Comparison of ENCODE assay signal across 8 cellular contexts in genomic region chr5:98929123-98929981, GRCh38. TPM values are rescaled to one million over a fixed set of nuclear protein-coding genes. Genes with fewer than 3 reads are reported as not detected.
A peak's percentile ranks its signal among the peaks of the same experiment; 100 is the strongest.
DNase-seq lines count a peak whose midpoint lies in the region; ATAC-seq and TF ChIP-seq lines count a peak whose summit lies in the region.

No MANE protein-coding gene starts in this region.

- H3K4me1 Mint-ChIP-seq in activated naive CD8-positive, alpha-beta T cell treated with anti-CD3 and anti-CD28 coated beads for 36 hours = peaks cover 49% of the 10 kb centered on the region

- peak overlapping the region; percentile 100 for H3K27ac ChIP-seq in osteoblast (ENCODE audit: low read depth, low read length)
- H3K27ac ChIP-seq in thoracic aorta = peak overlapping the region; percentile 100

- H3K36me3 Mint-ChIP-seq in activated naive CD8-positive, alpha-beta T cell treated with anti-CD3 and anti-CD28 coated beads for 36 hours = peaks cover 16% of the 10 kb centered on the region

- peaks cover 82% of the 10 kb centered on the region for H3K79me2 ChIP-seq in osteoblast (ENCODE audit: insufficient read depth, low read length)

- H3K4me3 Mint-ChIP-seq in activated naive CD8-positive, alpha-beta T cell treated with anti-CD3 and anti-CD28 coated beads for 36 hours = peak overlapping the region; percentile 90

- no peaks in the 10 kb centered on the region for H3K27me3 Mint-ChIP-seq in activated naive CD8-positive, alpha-beta T cell treated with anti-CD3 and anti-CD28 coated beads for 36 hours

- H3K36me3 ChIP-seq in GM06990 (ENCODE audit: control insufficient read depth, insufficient read depth, low read length) = no peaks in the 10 kb centered on the region; the same call in 1 of the 2 replicates
- H3K36me3 ChIP-seq in osteoblast (ENCODE audit: insufficient read depth, low read length) = peaks cover 20% of the 10 kb centered on the region
- H3K36me3 ChIP-seq in thoracic aorta = no peaks in the 10 kb centered on the region

- H3K9me3 ChIP-seq in osteoblast (ENCODE audit: low read depth, low read length) (no peaks in the 10 kb centered on the region), thoracic aorta (no peaks in the 10 kb centered on the region)

- peak overlapping the region; percentile 74 for H2AFZ ChIP-seq in osteoblast (ENCODE audit: low read length)

- H3K4me3 ChIP-seq in GM06990 (replicated peaks; ENCODE audit: low read depth, low read length) = peak overlapping the region; percentile 99
- peak overlapping the region; percentile 67 for H3K4me3 ChIP-seq in HFF-Myc (replicated peaks; ENCODE audit: low read depth, low read length)
- H3K4me3 ChIP-seq in osteoblast (ENCODE audit: insufficient read depth, low read length) = peak overlapping the region; percentile 94
- H3K4me3 ChIP-seq in thoracic aorta = peak overlapping the region; percentile 97

- H3K4me2 ChIP-seq in osteoblast (ENCODE audit: insufficient read depth, low read length) = peak overlapping the region; percentile 91

- H4K20me1 ChIP-seq in osteoblast (ENCODE audit: insufficient read depth, low read length) = peaks cover 37% of the 10 kb centered on the region

- peaks cover 18% of the 10 kb centered on the region for H3K4me1 ChIP-seq in osteoblast (ENCODE audit: insufficient read depth, low read length)
- H3K4me1 ChIP-seq in thoracic aorta (ENCODE audit: control insufficient read depth in 1 of 2, low read depth in 2 of 2) = peaks cover 19 to 42% of the 10 kb centered on the region in 2 donors

- H3K27me3 ChIP-seq in GM06990 (replicated peaks; ENCODE audit: control insufficient read depth, insufficient read depth, low read length) (no peaks in the 10 kb centered on the region), osteoblast (ENCODE audit: insufficient read depth, low read length) (no peaks in the 10 kb centered on the region), thoracic aorta (replicated peaks; ENCODE audit: insufficient read depth) (no peaks in the 10 kb centered on the region)

- H3K9me3 Mint-ChIP-seq in activated naive CD8-positive, alpha-beta T cell treated with anti-CD3 and anti-CD28 coated beads for 36 hours = peaks cover 2% of the 10 kb centered on the region

- TF ChIP-seq CTCF in GM06990 (IDR thresholded peaks at IDR 0.05; ENCODE audit: insufficient read depth, low read length, poor library complexity, severe bottlenecking) = no peak
- TF ChIP-seq CTCF in HFF-Myc (IDR thresholded peaks at IDR 0.05; ENCODE audit: low read depth, low read length, missing control alignments) = no peak
- no peak for TF ChIP-seq CTCF in osteoblast (IDR thresholded peaks at IDR 0.05; ENCODE audit: extremely low read depth, low read depth, low read length)
- TF ChIP-seq CTCF in thoracic aorta (IDR thresholded peaks at IDR 0.05) = no peak

- ATAC-seq in thoracic aorta (ENCODE audit: insufficient number of reproducible peaks, low FRiP score, low read depth) = peak; percentile 77

- peak; percentile 95 for DNase-seq in GM06990 (ENCODE audit: extremely low read depth, insufficient read length)
- peak; percentile 73 for DNase-seq in HFF-Myc (ENCODE audit: extremely low read depth, low read depth)
- DNase-seq in NAMALWA (ENCODE audit: low spot score) = peak; percentile 95
- DNase-seq in SKM-1 (lab: John Stamatoyannopoulos, UW; ENCODE audit: unreplicated experiment) = peak; percentile 87
- DNase-seq in activated naive CD8-positive, alpha-beta T cell treated with anti-CD3 and anti-CD28 coated beads for 36 hours = peak; percentile 93
- DNase-seq in head of caudate nucleus = peak; percentile 77 to 97 (median 89)
- peak; percentile 98 for DNase-seq in osteoblast (ENCODE audit: insufficient read length, low spot score, missing footprints)
- peak; percentile 96 for DNase-seq in thoracic aorta (ENCODE audit: low spot score)

- peak overlapping the region; percentile 98 for H3K27ac Mint-ChIP-seq in activated naive CD8-positive, alpha-beta T cell treated with anti-CD3 and anti-CD28 coated beads for 36 hours

- intact Hi-C loops in head of caudate nucleus (cut with DNase I) = loop anchor here (2.0 to 5.0 kb wide), 2 partner anchors 103 to 157 kb away; partner anchors contain the start of gene RGMB

RNA-seq across cellular contexts. Expression of gene CHD1, which starts 0.5 kb away (rescaled TPM):
- 10 to 100 TPM; 58.0 to 58.5 TPM for total RNA-seq in activated naive CD8-positive, alpha-beta T cell treated with anti-CD3 and anti-CD28 coated beads for 36 hours
- 43.8 and 47.4 TPM in 2 replicates for total RNA-seq in osteoblast
- total RNA-seq in thoracic aorta = 100 to 1,000 TPM in 1 of 2 donors, 10 to 100 TPM in 1; 17.7 to 108 TPM

Comparison
In these comparisons a context has a peak if more than half of its experiments do, and no peak if none do; other contexts are left out.
1. Peak in every context shown above with its lines: DNase-seq, ATAC-seq, H3K4me3 ChIP-seq and H3K27ac ChIP-seq.